In the genomic region with DNA sequence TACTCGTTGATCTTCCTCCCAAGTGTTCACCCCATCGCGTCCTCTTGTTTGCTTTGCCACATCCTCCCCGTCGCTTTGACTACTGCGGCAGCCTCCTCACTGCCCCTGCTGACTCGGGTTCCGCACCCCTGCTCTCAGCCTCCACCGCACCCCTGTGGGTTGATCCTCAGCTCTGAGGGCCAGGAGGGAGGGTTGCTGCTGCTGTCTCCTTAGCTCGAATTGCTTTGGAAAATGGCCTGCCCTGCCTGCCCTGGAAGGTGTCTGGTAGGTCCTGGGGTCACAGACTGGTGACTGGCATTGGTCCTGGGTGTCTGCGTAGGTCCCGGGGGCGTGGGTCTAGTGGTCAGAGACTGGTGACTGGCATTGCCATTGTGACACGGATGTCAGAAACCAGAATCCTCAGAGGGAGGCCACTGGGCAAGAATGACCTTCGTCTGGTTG, we compare ENCODE assay signal across 13 cellular contexts. TPM values are rescaled to one million over a fixed set of nuclear protein-coding genes. Genes with fewer than 3 reads are reported as not detected.
DNase-seq lines count a peak whose midpoint lies in the region; ATAC-seq, FAIRE-seq and TF ChIP-seq lines count a peak whose summit lies in the region.
"Had no signal": no experiment of that assay in that cellular context is flagged by ENCODE, and none has a peak within 500 bp of the region (broad histone marks: within the 10 kb centered on the region; RNA-seq: fewer than 3 reads in every experiment).

No MANE protein-coding gene starts in this region.

- no peaks in the 10 kb centered on the region for H3K9me3 Mint-ChIP-seq in activated CD4-positive, alpha-beta T cell treated with anti-CD3 and anti-CD28 coated beads for 36 hours (ENCODE audit: low read depth)
- no peaks in the 10 kb centered on the region for H3K9me3 Mint-ChIP-seq in WTC11

- H3K9me3 ChIP-seq in fibroblast of lung (ENCODE audit: control insufficient read depth, insufficient read depth, low read depth, low read length): no peaks in the 10 kb centered on the region
- H3K9me3 ChIP-seq in GM23248 (ENCODE audit: low read depth): no peaks in the 10 kb centered on the region
- H3K9me3 ChIP-seq: prostate gland had no signal

- intact Hi-C loops in activated CD4-positive, alpha-beta T cell treated with anti-CD3 and anti-CD28 coated beads for 36 hours (cut with DNase I, micrococcal nuclease): no loop called here

- H3K4me1 Mint-ChIP-seq in activated CD4-positive, alpha-beta T cell treated with anti-CD3 and anti-CD28 coated beads for 36 hours: peaks cover 45% of the 10 kb centered on the region
- peaks cover 65% of the 10 kb centered on the region for H3K4me1 Mint-ChIP-seq in WTC11

- H3K36me3 ChIP-seq in fibroblast of lung (ENCODE audit: control insufficient read depth, insufficient read depth, low read length) (no peaks in the 10 kb centered on the region), GM23248 (ENCODE audit: low read depth) (no peaks in the 10 kb centered on the region)
- H3K36me3 ChIP-seq: prostate gland had no signal

- peak; percentile 37 for ATAC-seq in activated CD4-positive, alpha-beta T cell treated with anti-CD3 and anti-CD28 coated beads for 36 hours
- ATAC-seq in WTC11: no peak

- peak overlapping the region; percentile 14 for H3K9ac ChIP-seq in fibroblast of lung (ENCODE audit: insufficient read depth, low read length)
- H3K9ac ChIP-seq in GM23248: no peak overlapping the region

- 44 to 49% methylated on average over 15 of the region's 15 CpGs for WGBS in GM23248 (ENCODE audit: low coverage in 1 of 2, low lambda C conversion rate in 2 of 2, missing lambda C conversion rate in 2 of 2), 2 experiments

- H3K4me3 ChIP-seq in fibroblast of lung (replicated peaks in 1 of 4; ENCODE audit: control extremely low read depth in 1 of 4, insufficient read depth in 1 of 4, low read depth in 3 of 4, low read length in 4 of 4) (no peak overlapping the region), GM23248 (no peak overlapping the region)

- DNase-seq in activated CD4-positive, alpha-beta T cell treated with anti-CD3 and anti-CD28 coated beads for 36 hours: peak; percentile 60
- DNase-seq in activated CD4-positive, alpha-beta T cell treated with anti-CD3 and anti-CD28 coated beads, Interleukin-2, amount 50 U/mL, for 4 hours: no peak
- DNase-seq in WTC11 (ENCODE audit: low spot score) (no peak), fibroblast of lung (ENCODE audit: low read depth in 2 of 2) (no peak), NCI-H774 (lab: John Stamatoyannopoulos, UW) (no peak), GM23248 (no peak), H54 (ENCODE audit: insufficient read length, low spot score) (no peak)
- peak; percentile 6 for DNase-seq in stimulated activated naive CD4-positive, alpha-beta T cell treated with Interleukin-2 at 50 U/mL for 16 hours (lab: John Stamatoyannopoulos, UW)
- DNase-seq: NCI-H1105 treated with DMSO at 0.1 percent for 48 hours had no signal

- H4K20me1 ChIP-seq in fibroblast of lung (ENCODE audit: control insufficient read depth, extremely low read depth, insufficient read depth, low read length): no peaks in the 10 kb centered on the region
- no peaks in the 10 kb centered on the region for H4K20me1 ChIP-seq in GM23248 (ENCODE audit: insufficient read depth)

- no peaks in the 10 kb centered on the region for H3K9me2 ChIP-seq in GM23248 (ENCODE audit: insufficient read depth)

- H3K27ac Mint-ChIP-seq in activated CD4-positive, alpha-beta T cell treated with anti-CD3 and anti-CD28 coated beads for 36 hours: peak overlapping the region; percentile 4
- peak overlapping the region; percentile 12; the same call in 1 of the 2 replicates for H3K27ac Mint-ChIP-seq in WTC11

- H3K27ac ChIP-seq in fibroblast of lung (ENCODE audit: insufficient read depth, low read length) (no peak overlapping the region), GM23248 (no peak overlapping the region)
- H3K27ac ChIP-seq: prostate gland had no signal

- POLR2A ChIA-PET in activated CD4-positive, alpha-beta T cell treated with anti-CD3 and anti-CD28 coated beads for 36 hours (lab: Charles Lee): no interaction called here
- POLR2A ChIA-PET in WTC11 (lab: Charles Lee): no interaction called here

- H3F3A ChIP-seq in GM23248 (ENCODE audit: insufficient read depth): no peaks in the 10 kb centered on the region

- in situ Hi-C loops in GM23248 (cut with MboI): no loop called here

- H3K4me1 ChIP-seq in fibroblast of lung (ENCODE audit: control insufficient read depth, extremely low read depth, insufficient read depth, low read length): peaks cover 5% of the 10 kb centered on the region
- H3K4me1 ChIP-seq in GM23248 (ENCODE audit: insufficient read depth): no peaks in the 10 kb centered on the region
- H3K4me1 ChIP-seq: prostate gland had no signal

- H3K79me2 ChIP-seq in fibroblast of lung (ENCODE audit: control insufficient read depth, insufficient read depth, low read length) (no peaks in the 10 kb centered on the region), GM23248 (ENCODE audit: insufficient read depth) (no peaks in the 10 kb centered on the region)

- no peaks in the 10 kb centered on the region for H3K36me3 Mint-ChIP-seq in activated CD4-positive, alpha-beta T cell treated with anti-CD3 and anti-CD28 coated beads for 36 hours (ENCODE audit: low read depth)
- H3K36me3 Mint-ChIP-seq in WTC11: no peaks in the 10 kb centered on the region

- H3K4me3 Mint-ChIP-seq in activated CD4-positive, alpha-beta T cell treated with anti-CD3 and anti-CD28 coated beads for 36 hours: no peak overlapping the region
- H3K4me3 Mint-ChIP-seq in WTC11: no peak overlapping the region

- H3K27me3 ChIP-seq in fibroblast of lung (ENCODE audit: control insufficient read depth, insufficient read depth, low read length) (peaks cover 22% of the 10 kb centered on the region), GM23248 (replicated peaks; ENCODE audit: insufficient read depth) (peaks cover 46% of the 10 kb centered on the region)

- no peak for TF ChIP-seq CTCF in WTC11 (IDR thresholded peaks at IDR 0.05)
- no peak for TF ChIP-seq CTCF in fibroblast of lung (conservative IDR thresholded peaks at IDR 0.05 in 1 of 2, IDR thresholded peaks at IDR 0.05 in 1 of 2; ENCODE audit: low read depth in 1 of 2, low read length in 2 of 2)

- H2AFZ ChIP-seq in fibroblast of lung (ENCODE audit: low read length): no peak overlapping the region
- H2AFZ ChIP-seq in GM23248: no peak overlapping the region

- CTCF ChIA-PET in activated CD4-positive, alpha-beta T cell treated with anti-CD3 and anti-CD28 coated beads for 36 hours (lab: Charles Lee): interaction anchor here (0.7 to 1.0 kb wide), 3 partner anchors 48 to 1960 kb away, joined by 3 read pairs; no protein-coding TSS in a partner anchor
- CTCF ChIA-PET in WTC11 (lab: Charles Lee): interaction anchor here (0.9 to 3.2 kb wide), 3 partner anchors 48 to 93 kb away, joined by 3 to 15 read pairs (median 4); no protein-coding TSS in a partner anchor

- peaks cover 17% of the 10 kb centered on the region for H3K27me3 Mint-ChIP-seq in activated CD4-positive, alpha-beta T cell treated with anti-CD3 and anti-CD28 coated beads for 36 hours
- peaks cover 4% of the 10 kb centered on the region for H3K27me3 Mint-ChIP-seq in WTC11 (ENCODE audit: low read depth)

- H3K4me2 ChIP-seq in fibroblast of lung (ENCODE audit: extremely low read depth, insufficient read depth, low read length) (no peak overlapping the region), GM23248 (ENCODE audit: unreplicated experiment) (no peak overlapping the region)

- no peak for TF ChIP-seq POLR2A in H54 (IDR thresholded peaks at IDR 0.05; ENCODE audit: low read depth, low read length)

- FAIRE-seq in H54 (lab: Jason Lieb, UNC): no peak
- FAIRE-seq: A204.1 had no signal

TF ChIP-seq in WTC11, 78 proteins besides CTCF, POLR2A, EP300 and RAD21 (continues in another document):
- TF ChIP-seq CREB1 (CRISPR knock-in tag; IDR thresholded peaks at IDR 0.05): no peak
- TF ChIP-seq, protein P1, sequence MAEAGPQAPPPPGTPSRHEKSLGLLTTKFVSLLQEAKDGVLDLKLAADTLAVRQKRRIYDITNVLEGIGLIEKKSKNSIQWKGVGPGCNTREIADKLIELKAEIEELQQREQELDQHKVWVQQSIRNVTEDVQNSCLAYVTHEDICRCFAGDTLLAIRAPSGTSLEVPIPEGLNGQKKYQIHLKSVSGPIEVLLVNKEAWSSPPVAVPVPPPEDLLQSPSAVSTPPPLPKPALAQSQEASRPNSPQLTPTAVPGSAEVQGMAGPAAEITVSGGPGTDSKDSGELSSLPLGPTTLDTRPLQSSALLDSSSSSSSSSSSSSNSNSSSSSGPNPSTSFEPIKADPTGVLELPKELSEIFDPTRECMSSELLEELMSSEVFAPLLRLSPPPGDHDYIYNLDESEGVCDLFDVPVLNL (CRISPR knock-in tag; IDR thresholded peaks at IDR 0.05; ENCODE audit: borderline replicate concordance, low read depth): no peak

RNA-seq across cellular contexts. Expression of a gene that starts 9.4 kb away (rescaled TPM):
- total RNA-seq in activated CD4-positive, alpha-beta T cell treated with anti-CD3 and anti-CD28 coated beads for 36 hours: under 1 TPM; 0.09 to 0.14 TPM
- total RNA-seq in WTC11 (2021): 2.1 to 2.8 TPM (median 2.3 TPM) in 3 replicates
- not detected in 2 replicates for total RNA-seq in fibroblast of lung
- polyA plus RNA-seq in fibroblast of lung: not detected in 2 replicates
- not detected in 2 replicates for polyA plus RNA-seq in fibroblast of lung (2012)
- polyA minus RNA-seq in fibroblast of lung (ENCODE audit: low replicate concordance): 0.30 TPM in 1 of 2 replicates, not detected in the other
- total RNA-seq in GM23248 (2014; rRNA removed; shearing (Covaris generic)): not detected in 2 replicates
- not detected in 2 replicates for polyA plus RNA-seq in GM23248 (2016; fragmentation: Nextera tagmentation; extraction: Ambion mirVana)
- total RNA-seq: dermis microvascular lymphatic vessel endothelial cell, lower leg skin had no signal

Comparison
In these comparisons a context has a peak if more than half of its experiments do, and no peak if none do; other contexts are left out.
1. DNase-seq: peak in activated CD4-positive, alpha-beta T cell treated with anti-CD3 and anti-CD28 coated beads for 36 hours (single experiment) and stimulated activated naive CD4-positive, alpha-beta T cell treated with Interleukin-2 at 50 U/mL for 16 hours (single experiment); none in activated CD4-positive, alpha-beta T cell treated with anti-CD3 and anti-CD28 coated beads, Interleukin-2, amount 50 U/mL, for 4 hours (0 of 2), WTC11 (single experiment), fibroblast of lung (0 of 2), NCI-H774 (single experiment), GM23248 (single experiment) and H54 (single experiment).